Comparison of ENCODE assay signal across 1 cellular context in the genomic region with DNA sequence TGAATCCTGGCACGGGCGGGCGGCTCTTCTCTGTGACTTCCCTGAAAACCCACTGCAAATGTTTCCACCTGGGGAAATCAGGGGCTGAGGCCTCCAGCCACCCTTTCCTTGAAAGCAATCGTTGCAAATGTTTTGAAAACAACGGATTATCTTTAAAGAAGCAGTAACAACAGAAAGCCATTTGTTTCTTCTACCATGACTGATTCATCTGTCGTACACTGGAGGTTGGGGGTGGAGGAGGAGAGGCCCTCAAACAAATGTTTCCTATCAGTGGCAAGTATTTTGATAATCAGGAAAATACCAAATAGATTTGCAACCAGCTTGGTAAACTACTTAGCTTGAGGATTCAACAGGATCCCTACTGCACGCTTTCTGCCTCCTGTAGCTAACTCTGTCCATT.
TF ChIP-seq lines count a peak whose summit lies in the region.

No MANE protein-coding gene starts in this region.

TF ChIP-seq in IMR-90, 13 proteins besides CTCF, POLR2A, EP300 and RAD21:
- TF ChIP-seq RCOR1 (IDR thresholded peaks at IDR 0.05; ENCODE audit: insufficient replicate concordance, low read length) (no peak), MAFK (IDR thresholded peaks at IDR 0.05; ENCODE audit: low read depth, low read length) (no peak), RFX5 (IDR thresholded peaks at IDR 0.05; ENCODE audit: low read depth, low read length) (no peak), FOS (IDR thresholded peaks at IDR 0.05; ENCODE audit: low read depth, low read length) (no peak), BHLHE40 (IDR thresholded peaks at IDR 0.05; ENCODE audit: low read depth, low read length) (no peak), MAZ (IDR thresholded peaks at IDR 0.05; ENCODE audit: borderline replicate concordance, low read depth, low read length) (no peak), SMC3 (IDR thresholded peaks at IDR 0.05; ENCODE audit: low read depth, low read length) (no peak), NFE2L2 (IDR thresholded peaks at IDR 0.05; ENCODE audit: low read depth, low read length) (no peak), MXI1 (IDR thresholded peaks at IDR 0.05; ENCODE audit: borderline replicate concordance, low read depth, low read length) (no peak), CEBPB (IDR thresholded peaks at IDR 0.05; ENCODE audit: low read depth, low read length) (no peak), CHD1 (IDR thresholded peaks at IDR 0.05; ENCODE audit: low read depth, low read length) (no peak)
- TF ChIP-seq, protein P1, sequence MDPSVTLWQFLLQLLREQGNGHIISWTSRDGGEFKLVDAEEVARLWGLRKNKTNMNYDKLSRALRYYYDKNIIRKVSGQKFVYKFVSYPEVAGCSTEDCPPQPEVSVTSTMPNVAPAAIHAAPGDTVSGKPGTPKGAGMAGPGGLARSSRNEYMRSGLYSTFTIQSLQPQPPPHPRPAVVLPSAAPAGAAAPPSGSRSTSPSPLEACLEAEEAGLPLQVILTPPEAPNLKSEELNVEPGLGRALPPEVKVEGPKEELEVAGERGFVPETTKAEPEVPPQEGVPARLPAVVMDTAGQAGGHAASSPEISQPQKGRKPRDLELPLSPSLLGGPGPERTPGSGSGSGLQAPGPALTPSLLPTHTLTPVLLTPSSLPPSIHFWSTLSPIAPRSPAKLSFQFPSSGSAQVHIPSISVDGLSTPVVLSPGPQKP (IDR thresholded peaks at IDR 0.05; ENCODE audit: borderline replicate concordance, low read depth, low read length), result no peak
- TF ChIP-seq, protein P2, sequence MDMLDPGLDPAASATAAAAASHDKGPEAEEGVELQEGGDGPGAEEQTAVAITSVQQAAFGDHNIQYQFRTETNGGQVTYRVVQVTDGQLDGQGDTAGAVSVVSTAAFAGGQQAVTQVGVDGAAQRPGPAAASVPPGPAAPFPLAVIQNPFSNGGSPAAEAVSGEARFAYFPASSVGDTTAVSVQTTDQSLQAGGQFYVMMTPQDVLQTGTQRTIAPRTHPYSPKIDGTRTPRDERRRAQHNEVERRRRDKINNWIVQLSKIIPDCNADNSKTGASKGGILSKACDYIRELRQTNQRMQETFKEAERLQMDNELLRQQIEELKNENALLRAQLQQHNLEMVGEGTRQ (IDR thresholded peaks at IDR 0.05; ENCODE audit: low read depth, low read length), result no peak
TF ChIP-seq in IMR-90: peak in this region for 0.
